1 cellular context compared by ENCODE assay signal in the genomic region with DNA sequence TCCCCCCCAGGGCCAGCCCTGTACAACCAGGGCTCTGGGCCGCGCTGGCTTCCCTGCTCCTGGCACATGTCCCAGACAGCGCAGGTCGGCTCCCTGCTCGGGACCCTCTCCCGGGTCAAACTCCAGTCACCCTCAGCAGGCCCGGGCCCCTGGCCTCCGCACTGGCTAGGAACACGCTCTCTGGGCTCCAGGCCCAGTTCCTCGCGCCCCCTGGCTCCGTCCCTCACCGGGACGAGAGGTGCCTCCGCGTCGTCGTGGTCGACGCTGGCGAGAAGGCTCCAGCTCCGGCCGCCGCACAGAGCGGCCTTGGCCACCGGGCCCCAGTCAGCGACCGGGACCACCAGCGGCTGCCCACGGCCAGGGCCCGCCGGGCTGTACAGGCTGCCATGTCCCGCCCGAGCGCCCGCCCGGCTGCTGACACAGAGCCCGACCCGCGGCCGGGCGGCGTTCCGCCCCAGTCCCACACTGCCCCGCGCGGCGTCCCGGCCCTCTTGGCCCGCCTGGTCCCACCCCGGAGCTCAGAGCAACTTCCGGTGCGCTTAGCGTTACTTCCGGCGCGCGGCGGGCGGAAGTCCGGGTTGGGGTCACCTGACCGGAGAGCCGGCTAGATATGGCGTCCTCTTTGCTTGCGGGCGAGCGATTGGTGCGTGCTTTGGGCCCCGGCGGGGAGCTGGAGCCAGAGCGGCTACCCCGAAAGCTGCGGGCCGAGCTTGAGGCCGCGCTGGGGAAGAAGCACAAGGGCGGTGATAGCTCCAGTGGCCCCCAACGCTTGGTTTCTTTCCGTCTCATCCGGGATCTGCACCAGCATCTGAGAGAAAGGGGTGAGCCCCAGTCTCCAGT.
TF ChIP-seq lines count a peak whose summit lies in the region.

TSS of gene POLDIP2 (minus strand) at position 467 of the 840 bp plus-strand sequence. CDS start at position 388, 79 bp downstream.

TF ChIP-seq in K562, 482 proteins besides CTCF, POLR2A, EP300 and RAD21 (continued from another document):
- TF ChIP-seq ZBTB40 (IDR thresholded peaks at IDR 0.05) = peak; percentile 99
- TF ChIP-seq ZBTB40 (CRISPR knock-in tag; IDR thresholded peaks at IDR 0.05) = no peak
- TF ChIP-seq GABPB2 (CRISPR knock-in tag; conservative IDR thresholded peaks at IDR 0.05) = no peak
- no peak for TF ChIP-seq DNMT1 (IDR thresholded peaks at IDR 0.05)
- TF ChIP-seq MCM3 (IDR thresholded peaks at IDR 0.05) = no peak
- peak; percentile 90 for TF ChIP-seq TOE1 (IDR thresholded peaks at IDR 0.05; ENCODE audit: borderline replicate concordance)
- no peak for TF ChIP-seq TOE1 (CRISPR knock-in tag; IDR thresholded peaks at IDR 0.05; ENCODE audit: borderline replicate concordance, low read depth)
- TF ChIP-seq, protein P1, sequence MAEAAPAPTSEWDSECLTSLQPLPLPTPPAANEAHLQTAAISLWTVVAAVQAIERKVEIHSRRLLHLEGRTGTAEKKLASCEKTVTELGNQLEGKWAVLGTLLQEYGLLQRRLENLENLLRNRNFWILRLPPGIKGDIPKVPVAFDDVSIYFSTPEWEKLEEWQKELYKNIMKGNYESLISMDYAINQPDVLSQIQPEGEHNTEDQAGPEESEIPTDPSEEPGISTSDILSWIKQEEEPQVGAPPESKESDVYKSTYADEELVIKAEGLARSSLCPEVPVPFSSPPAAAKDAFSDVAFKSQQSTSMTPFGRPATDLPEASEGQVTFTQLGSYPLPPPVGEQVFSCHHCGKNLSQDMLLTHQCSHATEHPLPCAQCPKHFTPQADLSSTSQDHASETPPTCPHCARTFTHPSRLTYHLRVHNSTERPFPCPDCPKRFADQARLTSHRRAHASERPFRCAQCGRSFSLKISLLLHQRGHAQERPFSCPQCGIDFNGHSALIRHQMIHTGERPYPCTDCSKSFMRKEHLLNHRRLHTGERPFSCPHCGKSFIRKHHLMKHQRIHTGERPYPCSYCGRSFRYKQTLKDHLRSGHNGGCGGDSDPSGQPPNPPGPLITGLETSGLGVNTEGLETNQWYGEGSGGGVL (CRISPR knock-in tag; IDR thresholded peaks at IDR 0.05) = no peak
- TF ChIP-seq KLF10 (CRISPR knock-in tag; IDR thresholded peaks at IDR 0.05) = no peak
- no peak for TF ChIP-seq FOXJ2 (tag; IDR thresholded peaks at IDR 0.05)
- TF ChIP-seq, protein P2, sequence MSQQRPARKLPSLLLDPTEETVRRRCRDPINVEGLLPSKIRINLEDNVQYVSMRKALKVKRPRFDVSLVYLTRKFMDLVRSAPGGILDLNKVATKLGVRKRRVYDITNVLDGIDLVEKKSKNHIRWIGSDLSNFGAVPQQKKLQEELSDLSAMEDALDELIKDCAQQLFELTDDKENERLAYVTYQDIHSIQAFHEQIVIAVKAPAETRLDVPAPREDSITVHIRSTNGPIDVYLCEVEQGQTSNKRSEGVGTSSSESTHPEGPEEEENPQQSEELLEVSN (IDR thresholded peaks at IDR 0.05; ENCODE audit: borderline replicate concordance in 1 of 2, extremely low read depth in 1 of 2, insufficient read depth in 1 of 2, insufficient read length in 1 of 2, low read depth in 1 of 2, low read length in 1 of 2, poor library complexity in 1 of 2, severe bottlenecking in 1 of 2) = peak; percentile 35 to 62
- no peak; the same call in 1 of the 2 replicates for TF ChIP-seq ERF (CRISPR knock-in tag; IDR thresholded peaks at IDR 0.05)
- TF ChIP-seq STAG1 (CRISPR knock-in tag; IDR thresholded peaks at IDR 0.05; ENCODE audit: borderline replicate concordance) = no peak
- peak; percentile 82 for TF ChIP-seq EP400 (IDR thresholded peaks at IDR 0.05)
- TF ChIP-seq ZC3H11A (IDR thresholded peaks at IDR 0.05; ENCODE audit: low read depth, low read length) = no peak
